In the genomic region with DNA sequence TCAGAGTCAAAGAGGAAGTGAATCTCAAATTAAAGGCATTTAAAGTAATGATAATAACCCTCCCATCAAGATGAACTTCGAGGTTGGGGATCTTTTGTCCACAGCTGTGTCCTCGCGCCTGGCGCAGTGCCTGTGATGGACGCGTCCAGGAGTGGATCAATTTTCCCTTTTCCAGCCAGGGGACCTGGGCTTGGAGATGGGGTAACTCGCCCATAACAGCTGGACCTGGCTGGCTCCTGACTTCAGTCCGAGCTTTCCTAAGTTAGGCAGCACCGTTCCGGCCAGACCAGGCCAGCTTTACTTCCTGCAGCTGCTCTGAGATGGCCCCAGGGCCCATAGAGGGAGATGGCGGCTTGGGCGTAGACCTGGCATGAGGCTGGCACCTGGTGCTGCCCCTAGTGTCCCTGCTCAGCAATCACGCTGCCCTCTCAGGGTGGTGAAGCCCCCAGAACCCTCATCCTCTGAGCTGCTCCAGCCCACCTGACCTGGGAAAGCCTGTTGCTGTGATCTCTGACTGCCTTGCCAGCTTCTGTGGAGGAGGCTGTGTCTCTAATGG, we compare ENCODE assay signal across 18 cellular contexts. TPM values are rescaled to one million over a fixed set of nuclear protein-coding genes. Genes with fewer than 3 reads are reported as not detected.
A peak's percentile ranks its signal among the peaks of the same experiment; 100 is the strongest.
DNase-seq lines count a peak whose midpoint lies in the region; ATAC-seq, FAIRE-seq and TF ChIP-seq lines count a peak whose summit lies in the region.
"Had no signal": no experiment of that assay in that cellular context is flagged by ENCODE, and none has a peak within 500 bp of the region (broad histone marks: within the 10 kb centered on the region; RNA-seq: fewer than 3 reads in every experiment).

No MANE protein-coding gene starts in this region.

- H2BK20ac ChIP-seq in H9 (ENCODE audit: low read depth, low read length, poor library complexity, severe bottlenecking) = no peak overlapping the region

- no peak overlapping the region for H4K5ac ChIP-seq in H9 (ENCODE audit: insufficient read length, low read depth, low read length)

- peaks cover 7 to 10% of the 10 kb centered on the region in 2 experiments for H3K9me3 Mint-ChIP-seq in H9
- H3K9me3 Mint-ChIP-seq in naive thymus-derived CD8-positive, alpha-beta T cell = peaks cover 4 to 25% (median 11%) of the 10 kb centered on the region in 9 donors

- H4K20me1 ChIP-seq in H9 (ENCODE audit: control insufficient read depth, insufficient read depth, insufficient read length) = no peaks in the 10 kb centered on the region

- H3K27ac ChIP-seq in H9 (ENCODE audit: insufficient read length, low read depth, low read length) = no peak overlapping the region
- no peak overlapping the region for H3K27ac ChIP-seq in kidney (ENCODE audit: low read depth in 2 of 2, low read length in 2 of 2)
- H3K27ac ChIP-seq: BLaER1 had no signal

- H3K36me3 ChIP-seq in kidney (ENCODE audit: control insufficient read depth in 1 of 2, insufficient read depth in 2 of 2, low read length in 2 of 2) = no peaks in the 10 kb centered on the region
- H3K36me3 ChIP-seq: BLaER1 had no signal

- no peak overlapping the region for H3K4me2 ChIP-seq in H9 (ENCODE audit: insufficient read depth, insufficient read length, low read length)
- H3K4me2 ChIP-seq: BLaER1 had no signal

- no peak overlapping the region for H3K4me3 ChIP-seq in kidney (ENCODE audit: low read length in 2 of 2)
- H3K4me3 ChIP-seq: BLaER1 had no signal

- no peak overlapping the region for H2BK120ac ChIP-seq in H9 (ENCODE audit: low read depth, low read length, poor library complexity, severe bottlenecking)

- POLR2A ChIA-PET in naive thymus-derived CD8-positive, alpha-beta T cell (lab: Charles Lee) = no interaction called here

- H3K27me3 ChIP-seq in H9 (ENCODE audit: insufficient read depth, low read length) = no peaks in the 10 kb centered on the region
- H3K27me3 ChIP-seq: BLaER1 had no signal

- DNase-seq in NOMO-1 treated with DMSO at 0.1 percent for 48 hours (lab: John Stamatoyannopoulos, UW; ENCODE audit: unreplicated experiment) = peak; percentile 32
- no peak for DNase-seq in NOMO-1 treated with dmso at 0.1 percent for 144 hours (lab: John Stamatoyannopoulos, UW; ENCODE audit: unreplicated experiment)
- DNase-seq in H9 = no peak
- DNase-seq in NCI-H2196 treated with DMSO at 0.1 percent for 48 hours (lab: John Stamatoyannopoulos, UW; ENCODE audit: unreplicated experiment) = peak; percentile 87
- DNase-seq in kidney = peak; percentile 49
- DNase-seq in naive thymus-derived CD8-positive, alpha-beta T cell = no peak
- DNase-seq: CD8-positive, alpha-beta memory T cell; DMS79; NCI-H1417 treated with DMSO at 0.1 percent for 48 hours; NCI-H187 treated with DMSO at 0.1 percent for 48 hours; NCI-H345; NCI-H524 treated with DMSO at 0.1 percent for 48 hours; SHP77 treated with DMSO at 0.1 percent for 48 hours; T-helper 2 cell had no signal

- H3K9ac ChIP-seq in H9 (ENCODE audit: extremely low read depth, insufficient read length, low read length) = no peak overlapping the region
- no peak overlapping the region for H3K9ac ChIP-seq in kidney (ENCODE audit: low read length in 2 of 2)
- H3K9ac ChIP-seq: BLaER1 had no signal

- no peak overlapping the region for H3K23ac ChIP-seq in H9 (ENCODE audit: insufficient read length, low read depth, low read length)

- no peak overlapping the region for H2BK12ac ChIP-seq in H9 (ENCODE audit: insufficient read length, low read depth, low read length)

- TF ChIP-seq CTCF in H9 (conservative IDR thresholded peaks at IDR 0.05) = peak; percentile 28; the same call in 1 of the 3 replicates
- no peak for TF ChIP-seq CTCF in kidney (IDR thresholded peaks at IDR 0.05; ENCODE audit: borderline replicate concordance, extremely low read depth, insufficient read depth)

- H2AK5ac ChIP-seq in H9 (ENCODE audit: insufficient read length, low read length) = no peak overlapping the region

- no peaks in the 10 kb centered on the region for H3K23me2 ChIP-seq in H9 (ENCODE audit: insufficient read length, low read depth, low read length, poor library complexity, severe bottlenecking)

- H3K9me3 ChIP-seq in H9 (ENCODE audit: control insufficient read depth, low read depth, low read length) (no peaks in the 10 kb centered on the region), kidney (ENCODE audit: control insufficient read depth in 1 of 2, low read length in 2 of 2) (peaks cover 0 to 7% of the 10 kb centered on the region in 2 donors)

- H3K18ac ChIP-seq in H9 (ENCODE audit: insufficient read length, low read depth, low read length) = no peak overlapping the region

- H3K4ac ChIP-seq in H9 (ENCODE audit: low read depth, low read length) = no peak overlapping the region

- no peak overlapping the region for H3T11ph ChIP-seq in H9 (ENCODE audit: low read length)

- no peak overlapping the region for H2AFZ ChIP-seq in H9 (ENCODE audit: low read length)

- no peak overlapping the region for H4K91ac ChIP-seq in H9 (ENCODE audit: insufficient read length, low read depth, low read length)

- H3K27ac Mint-ChIP-seq in H9 = no peak overlapping the region
- no peak overlapping the region for H3K27ac Mint-ChIP-seq in naive thymus-derived CD8-positive, alpha-beta T cell

- H3K56ac ChIP-seq in H9 (ENCODE audit: insufficient read length, low read depth, low read length) = no peak overlapping the region

- H3K27me3 Mint-ChIP-seq in H9 (ENCODE audit: low read depth) = peaks cover 25% of the 10 kb centered on the region
- peaks cover 3 to 60% (median 29%) of the 10 kb centered on the region in 5 donors for H3K27me3 Mint-ChIP-seq in naive thymus-derived CD8-positive, alpha-beta T cell

- peaks cover 9 to 15% of the 10 kb centered on the region in 2 experiments for H3K4me1 Mint-ChIP-seq in H9
- no peaks in the 10 kb centered on the region for H3K4me1 Mint-ChIP-seq in naive thymus-derived CD8-positive, alpha-beta T cell
- H3K4me1 Mint-ChIP-seq: CD8-positive, alpha-beta memory T cell had no signal

- H3K79me1 ChIP-seq in H9 (ENCODE audit: insufficient read depth, low read depth, low read length, poor library complexity, severe bottlenecking) = no peaks in the 10 kb centered on the region

- H3K79me2 ChIP-seq in H9 (ENCODE audit: insufficient read depth, low read length) = no peaks in the 10 kb centered on the region

- H3K4me1 ChIP-seq in H9 (ENCODE audit: insufficient read depth, low read length) (no peaks in the 10 kb centered on the region; the same call in 1 of the 2 replicates), kidney (ENCODE audit: control insufficient read depth in 1 of 2, insufficient read depth in 1 of 2, low read depth in 1 of 2, low read length in 2 of 2) (no peaks in the 10 kb centered on the region)
- H3K4me1 ChIP-seq: BLaER1 had no signal

- H3K14ac ChIP-seq in H9 (ENCODE audit: insufficient read depth, low read length) = no peak overlapping the region

- no peak overlapping the region for H3K4me3 Mint-ChIP-seq in H9
- H3K4me3 Mint-ChIP-seq in naive thymus-derived CD8-positive, alpha-beta T cell = no peak overlapping the region
- H3K4me3 Mint-ChIP-seq: CD8-positive, alpha-beta memory T cell had no signal

- no CpG with 5 or more reads among the region's 13 CpGs for WGBS in H9 (ENCODE audit: extremely low coverage, insufficient read length, low lambda C conversion rate)

- no peak overlapping the region for H4K8ac ChIP-seq in H9 (replicated peaks; ENCODE audit: insufficient read length, low read depth, low read length)

- no peaks in the 10 kb centered on the region for H3K36me3 Mint-ChIP-seq in H9 (ENCODE audit: insufficient read depth in 1 of 3, low read depth in 3 of 3)
- H3K36me3 Mint-ChIP-seq in naive thymus-derived CD8-positive, alpha-beta T cell = peaks cover 0 to 11% (median 0%) of the 10 kb centered on the region in 3 donors
- H3K36me3 Mint-ChIP-seq: CD8-positive, alpha-beta memory T cell had no signal

- intact Hi-C loops in kidney (cut with DNase I) = no loop called here

- FAIRE-seq in kidney (lab: Jason Lieb, UNC) = no peak
- FAIRE-seq: D721Med had no signal

- no peak for ATAC-seq in HG03095 (IDR thresholded peaks at IDR 0.05; ENCODE audit: unreplicated experiment)
- no peak for ATAC-seq in naive thymus-derived CD8-positive, alpha-beta T cell
- ATAC-seq: HCT116 had no signal

- H2BK5ac ChIP-seq in H9 (ENCODE audit: insufficient read length, low read length) = no peak overlapping the region

- no peak overlapping the region for H2BK15ac ChIP-seq in H9 (ENCODE audit: low read depth, low read length)

RNA-seq across cellular contexts. Expression of a gene that starts 23.9 kb away (rescaled TPM):
- total RNA-seq in H9 (2021) = 7.2 and 8.6 TPM in 2 replicates
- 36.2 TPM for total RNA-seq in kidney
- polyA plus RNA-seq in kidney (ENCODE audit: insufficient read depth, low read depth, low replicate concordance) = 21.9 TPM
- not detected for total RNA-seq in naive thymus-derived CD8-positive, alpha-beta T cell
- not detected for polyA plus RNA-seq in naive thymus-derived CD8-positive, alpha-beta T cell
- total RNA-seq: CD8-positive, alpha-beta memory T cell had no signal
- polyA plus RNA-seq: CD8-positive, alpha-beta memory T cell had no signal

Comparison
In these comparisons a context has a peak if more than half of its experiments do, and no peak if none do; other contexts are left out.
1. DNase-seq: peak in NOMO-1 treated with DMSO at 0.1 percent for 48 hours (single experiment), NCI-H2196 treated with DMSO at 0.1 percent for 48 hours (single experiment) and kidney (single experiment); none in NOMO-1 treated with dmso at 0.1 percent for 144 hours (single experiment), H9 (single experiment) and naive thymus-derived CD8-positive, alpha-beta T cell (0 of 10).